8 cellular contexts compared by ENCODE assay signal in genomic region chr17:16215965-16216316, GRCh38. TPM values are rescaled to one million over a fixed set of nuclear protein-coding genes. Genes with fewer than 3 reads are reported as not detected.
A peak's percentile ranks its signal among the peaks of the same experiment; 100 is the strongest.
DNase-seq lines count a peak whose midpoint lies in the region; ATAC-seq and TF ChIP-seq lines count a peak whose summit lies in the region.

No MANE protein-coding gene starts in this region.

- H3K4me3 Mint-ChIP-seq in activated T-cell treated with anti-CD3 and anti-CD28 coated beads, Interleukin-2, amount 50 U/mL, for 4 hours, result peak overlapping the region; percentile 97

- H3K36me3 ChIP-seq in IMR-90 (ENCODE audit: control insufficient read depth, insufficient read depth, low read length), result no peaks in the 10 kb centered on the region
- no peaks in the 10 kb centered on the region for H3K36me3 ChIP-seq in ovary

- POLR2A ChIA-PET in IMR-90 (lab: Charles Lee; ENCODE audit: unreplicated experiment), result no interaction called here

- no peak for TF ChIP-seq EP300 in ovary (IDR thresholded peaks at IDR 0.05)

- peak overlapping the region; percentile 22; the same call in 1 of the 2 replicates for H2BK20ac ChIP-seq in IMR-90 (ENCODE audit: low read depth, low read length)

- H3K9ac ChIP-seq in IMR-90 (ENCODE audit: low read depth, low read length), result peak overlapping the region; percentile 78

- H3K4me3 ChIP-seq in IMR-90 (ENCODE audit: insufficient read depth, low read depth, low read length), result peak overlapping the region; percentile 71
- H3K4me3 ChIP-seq in ovary, result peak overlapping the region; percentile 85

- H3K36me3 Mint-ChIP-seq in activated T-cell treated with anti-CD3 and anti-CD28 coated beads, Interleukin-2, amount 50 U/mL, for 4 hours (ENCODE audit: insufficient read depth), result no peaks in the 10 kb centered on the region

- peak overlapping the region; percentile 99 for H2AK5ac ChIP-seq in IMR-90 (ENCODE audit: low read depth, low read length)

- H4K91ac ChIP-seq in IMR-90 (ENCODE audit: insufficient read depth, low read depth, low read length), result peak overlapping the region; percentile 96

- H3K4ac ChIP-seq in IMR-90 (ENCODE audit: low read depth, low read length), result peak overlapping the region; percentile 99

- no peaks in the 10 kb centered on the region for H3K9me3 ChIP-seq in IMR-90 (ENCODE audit: control insufficient read depth, insufficient read depth, low read length)
- H3K9me3 ChIP-seq in ovary, result no peaks in the 10 kb centered on the region

- peak overlapping the region; percentile 44; the same call in 2 of the 3 replicates for H2BK15ac ChIP-seq in IMR-90 (ENCODE audit: low read depth, low read length)

- peaks cover 34% of the 10 kb centered on the region for H4K20me1 ChIP-seq in IMR-90 (ENCODE audit: insufficient read depth, low read length)

- no peaks in the 10 kb centered on the region for H3K9me3 Mint-ChIP-seq in activated T-cell treated with anti-CD3 and anti-CD28 coated beads, Interleukin-2, amount 50 U/mL, for 4 hours

- H3K18ac ChIP-seq in IMR-90 (ENCODE audit: low read depth, low read length), result peak overlapping the region; percentile 20

- peak overlapping the region; percentile 95 for H3K14ac ChIP-seq in IMR-90 (replicated peaks; ENCODE audit: low read depth, low read length)

- H3K27me3 ChIP-seq in IMR-90 (ENCODE audit: control insufficient read depth, insufficient read depth, low read length), result no peaks in the 10 kb centered on the region
- H3K27me3 ChIP-seq in ovary, result no peaks in the 10 kb centered on the region

- DNase-seq in GM13976 (ENCODE audit: low spot score) (peak; percentile 53), IMR-90 (no peak), Right ventricle myocardium superior (peak; percentile 65), ovary (no peak), NCI-H446 treated with DMSO at 0.1 percent for 48 hours (lab: John Stamatoyannopoulos, UW) (no peak), GOT3 (lab: John Stamatoyannopoulos, UW) (no peak)
- DNase-seq in activated T-cell treated with anti-CD3 and anti-CD28 coated beads, Interleukin-2, amount 50 U/mL, for 4 hours, result peak; percentile 11

- TF ChIP-seq CTCF in GM13976 (IDR thresholded peaks at IDR 0.05; ENCODE audit: borderline replicate concordance, control extremely low read depth, extremely low read depth, insufficient read depth, missing control alignments), result no peak
- TF ChIP-seq CTCF in IMR-90 (conservative IDR thresholded peaks at IDR 0.05; ENCODE audit: low read depth, low read length), result no peak
- TF ChIP-seq CTCF in ovary (IDR thresholded peaks at IDR 0.05), result no peak

- H3K27ac ChIP-seq in IMR-90 (ENCODE audit: insufficient read depth, low read length) (peak overlapping the region; percentile 87), ovary (peak overlapping the region; percentile 92 to 98)

- peak overlapping the region; percentile 94 for H4K5ac ChIP-seq in IMR-90 (ENCODE audit: low read depth, low read length)

- peaks cover 6% of the 10 kb centered on the region; the same call in 1 of the 2 replicates for H3K9me1 ChIP-seq in IMR-90 (ENCODE audit: insufficient read depth, low read length)

- H3K4me2 ChIP-seq in IMR-90 (ENCODE audit: low read depth, low read length), result peak overlapping the region; percentile 86

- peak overlapping the region; percentile 74 for H3K56ac ChIP-seq in IMR-90 (ENCODE audit: extremely low read depth, insufficient read depth, low read length)

- H2BK5ac ChIP-seq in IMR-90 (ENCODE audit: low read depth, low read length, poor library complexity, severe bottlenecking), result peak overlapping the region; percentile 96

- H3K27me3 Mint-ChIP-seq in activated T-cell treated with anti-CD3 and anti-CD28 coated beads, Interleukin-2, amount 50 U/mL, for 4 hours (ENCODE audit: low read depth), result no peaks in the 10 kb centered on the region

- TF ChIP-seq POLR2A in IMR-90 (IDR thresholded peaks at IDR 0.05; ENCODE audit: low read depth, low read length), result no peak
- no peak for TF ChIP-seq POLR2A in ovary (IDR thresholded peaks at IDR 0.05)

- ATAC-seq in IMR-90 (ENCODE audit: low read depth) (no peak), Right ventricle myocardium superior (ENCODE audit: poor library complexity) (peak; percentile 15), HG03108 (IDR thresholded peaks at IDR 0.05; ENCODE audit: unreplicated experiment) (no peak)
- ATAC-seq in activated T-cell treated with anti-CD3 and anti-CD28 coated beads, Interleukin-2, amount 50 U/mL, for 4 hours, result peak in 1 of 2 donors; percentile 0

- dilution Hi-C loops in IMR-90 (cut with HindIII; ENCODE audit: low sequenced_read_pairs, unreplicated experiment), result no loop called here

- CTCF ChIA-PET in IMR-90 (lab: Yijun Ruan, JAX), result no interaction called here

- H2AK9ac ChIP-seq in IMR-90 (replicated peaks; ENCODE audit: low read depth, low read length, poor library complexity), result peak overlapping the region; percentile 99

- TF ChIP-seq RAD21 in IMR-90 (IDR thresholded peaks at IDR 0.05; ENCODE audit: low read length), result no peak

- 24% methylated on average over 5 of the region's 22 CpGs; no CpG with 5 or more reads in 1 of the 2 experiments for WGBS in IMR-90 (ENCODE audit: extremely low coverage in 2 of 2, insufficient read length in 1 of 2), 2 experiments
- 9 to 28% (median 16%) methylated on average over 22 of the region's 22 CpGs for WGBS in ovary, 3 donors

- H3K79me1 ChIP-seq in IMR-90 (ENCODE audit: low read depth in 1 of 2, low read length in 2 of 2), result peaks cover 13 to 40% of the 10 kb centered on the region in 2 experiments; a peak in 3 of 4 replicates

- BruUV-seq in IMR-90 (replicated peaks; lab: Mats Ljungman, UMichigan), result no TSS peak

- peaks cover 45% of the 10 kb centered on the region for H3K4me1 Mint-ChIP-seq in activated T-cell treated with anti-CD3 and anti-CD28 coated beads, Interleukin-2, amount 50 U/mL, for 4 hours (ENCODE audit: low read depth)

- H3K23ac ChIP-seq in IMR-90 (ENCODE audit: low read depth, low read length), result peak overlapping the region; percentile 92

- H2AFZ ChIP-seq in IMR-90 (replicated peaks; ENCODE audit: low read length, poor library complexity), result peak overlapping the region; percentile 99

- peak overlapping the region; percentile 76 for H2BK120ac ChIP-seq in IMR-90 (ENCODE audit: low read depth, low read length)

- peaks cover 6% of the 10 kb centered on the region for H3K4me1 ChIP-seq in IMR-90 (ENCODE audit: control insufficient read depth, insufficient read depth, low read length)
- H3K4me1 ChIP-seq in ovary (ENCODE audit: insufficient read depth), result peaks cover 8% of the 10 kb centered on the region

- peak overlapping the region; percentile 98 to 100 for H4K8ac ChIP-seq in IMR-90 (ENCODE audit: low read depth in 2 of 2, low read length in 2 of 2)

- in situ Hi-C loops in GM13976 (cut with MboI; ENCODE audit: low sequenced_read_pairs, unreplicated experiment) (no loop called here), IMR-90 (cut with MboI; ENCODE audit: low sequenced_read_pairs) (no loop called here)

- intact Hi-C loops in IMR-90 (cut with micrococcal nuclease) (loop anchor here (1.0 to 5.0 kb wide), 2 partner anchors 70 to 136 kb away; partner anchors contain the start of gene CENPV), Right ventricle myocardium superior (cut with DNase I) (no loop called here), ovary (cut with DNase I) (loop anchor here in 2 of 4 donors (1.0 to 10.0 kb wide), 3 partner anchors 70 to 211 kb away; no protein-coding TSS in a partner anchor)

TF ChIP-seq in IMR-90, 13 proteins besides CTCF, POLR2A, EP300 and RAD21:
- TF ChIP-seq MXI1 (IDR thresholded peaks at IDR 0.05; ENCODE audit: borderline replicate concordance, low read depth, low read length), result no peak

RNA-seq across cellular contexts. Expression of gene NCOR1, which starts 0.6 kb away (rescaled TPM):
- total RNA-seq in IMR-90 (2012; rRNA removed) (78.0 and 80.3 TPM in 2 replicates), Right ventricle myocardium superior (61.4 TPM), ovary (100 to 1,000 TPM in 6 of 7 donors, 10 to 100 TPM in 1; 93.6 to 142 (median 117) TPM)
- polyA plus RNA-seq in IMR-90 (2012; rRNA removed) (54.5 and 56.5 TPM in 2 replicates), ovary (10 to 100 TPM; 32.4 to 74.1 TPM)
- polyA plus RNA-seq in IMR-90 (2012; cell fraction: cytosol; rRNA removed), result 26.7 and 39.9 TPM in 2 replicates
- 54.3 and 72.4 TPM in 2 replicates for polyA plus RNA-seq in IMR-90 (2012; cell fraction: nucleus; rRNA removed; ENCODE audit: low replicate concordance)
- total RNA-seq in activated T-cell treated with anti-CD3 and anti-CD28 coated beads, Interleukin-2, amount 50 U/mL, for 4 hours, result 100 to 1,000 TPM in 1 of 3 donors, 10 to 100 TPM in 2; 86.4 to 107 (median 92.2) TPM

RNA-seq across cellular contexts. Expression of gene PIGL, which starts 1.1 kb away (rescaled TPM):
- total RNA-seq in IMR-90 (2012; rRNA removed), result 17.5 and 17.9 TPM in 2 replicates
- 25.3 and 29.5 TPM in 2 replicates for polyA plus RNA-seq in IMR-90 (2012; rRNA removed)
- 6.8 and 10.2 TPM in 2 replicates for polyA plus RNA-seq in IMR-90 (2012; cell fraction: cytosol; rRNA removed)
- polyA plus RNA-seq in IMR-90 (2012; cell fraction: nucleus; rRNA removed; ENCODE audit: low replicate concordance), result 205 and 279 TPM in 2 replicates
- 10 to 100 TPM; 32.7 to 44.7 (median 35.0) TPM for total RNA-seq in activated T-cell treated with anti-CD3 and anti-CD28 coated beads, Interleukin-2, amount 50 U/mL, for 4 hours
- total RNA-seq in Right ventricle myocardium superior, result 8.2 TPM
- total RNA-seq in ovary, result 10 to 100 TPM; 26.4 to 45.2 (median 36.6) TPM
- 10 to 100 TPM; 16.1 to 18.2 TPM for polyA plus RNA-seq in ovary

Comparison
In these comparisons a context has a peak if more than half of its experiments do, and no peak if none do; other contexts are left out.
1. DNase-seq: peak in GM13976 (single experiment), activated T-cell treated with anti-CD3 and anti-CD28 coated beads, Interleukin-2, amount 50 U/mL, for 4 hours (single experiment) and Right ventricle myocardium superior (single experiment); none in IMR-90 (single experiment), ovary (0 of 5), NCI-H446 treated with DMSO at 0.1 percent for 48 hours (single experiment) and GOT3 (single experiment).